Comparison of ENCODE assay signal across 8 cellular contexts in genomic region chr6:90217621-90218496, GRCh38.
DNase-seq lines count a peak whose midpoint lies in the region; ATAC-seq and TF ChIP-seq lines count a peak whose summit lies in the region.

No MANE protein-coding gene starts in this region.

- no peak for TF ChIP-seq CTCF in CD4-positive, alpha-beta T cell (IDR thresholded peaks at IDR 0.05)
- TF ChIP-seq CTCF in mammary epithelial cell (conservative IDR thresholded peaks at IDR 0.05 in 1 of 2, IDR thresholded peaks at IDR 0.05 in 1 of 2; ENCODE audit: extremely low read depth in 1 of 2, insufficient read depth in 1 of 2, low read depth in 1 of 2, low read length in 2 of 2) (no peak), left lung (IDR thresholded peaks at IDR 0.05) (no peak), tibial artery (IDR thresholded peaks at IDR 0.05) (no peak)

- peak overlapping the region; percentile 83 for H3K4me2 ChIP-seq in mammary epithelial cell (ENCODE audit: insufficient read depth, low read depth, low read length)

- H2AFZ ChIP-seq in mammary epithelial cell (ENCODE audit: low read depth, low read length): peak overlapping the region; percentile 88

- intact Hi-C loops in CD4-positive, alpha-beta T cell (cut with DNase I, micrococcal nuclease): loop anchor here in 1 of 2 experiments (1.0 to 5.0 kb wide), 10 partner anchors 16 to 265 kb away; partner anchors contain the start of gene BACH2
- intact Hi-C loops in mammary epithelial cell (cut with micrococcal nuclease): loop anchor here (1.0 to 5.0 kb wide), 2 partner anchors 66 to 121 kb away; no protein-coding TSS in a partner anchor
- intact Hi-C loops in left lung (cut with DNase I): no loop called here
- intact Hi-C loops in tibial artery (cut with DNase I; ENCODE audit: low total_unique reads): no loop called here

- peak overlapping the region; percentile 6 to 11 (median 11) for H3K4me3 ChIP-seq in mammary epithelial cell (replicated peaks in 1 of 3; ENCODE audit: insufficient read depth in 1 of 3, low read depth in 2 of 3, low read length in 3 of 3)
- no peak overlapping the region for H3K4me3 ChIP-seq in left lung
- peak overlapping the region; percentile 36 to 37 for H3K4me3 ChIP-seq in tibial artery

- H3K27ac Mint-ChIP-seq in CD4-positive, alpha-beta T cell: no peak overlapping the region

- H3K4me3 Mint-ChIP-seq in CD4-positive, alpha-beta T cell: no peak overlapping the region

- H3K36me3 Mint-ChIP-seq in CD4-positive, alpha-beta T cell (ENCODE audit: low read depth): peaks cover 20% of the 10 kb centered on the region

- H3K9me3 Mint-ChIP-seq in CD4-positive, alpha-beta T cell: peaks cover 4% of the 10 kb centered on the region

- H3K36me3 ChIP-seq in mammary epithelial cell (ENCODE audit: insufficient read depth, low read length): no peaks in the 10 kb centered on the region
- H3K36me3 ChIP-seq in left lung: no peaks in the 10 kb centered on the region
- H3K36me3 ChIP-seq in tibial artery: no peaks in the 10 kb centered on the region

- in situ Hi-C loops in mammary epithelial cell (cut with MboI; ENCODE audit: low sequenced_read_pairs in 2 of 2): loop anchor here in 1 of 2 donors (10.0 kb wide), 1 partner anchor 67 kb away; no protein-coding TSS in a partner anchor

- no peaks in the 10 kb centered on the region for H3K27me3 Mint-ChIP-seq in CD4-positive, alpha-beta T cell

- H3K4me1 ChIP-seq in mammary epithelial cell (ENCODE audit: insufficient read depth, low read length) (peaks cover 23% of the 10 kb centered on the region), left lung (peaks cover 24 to 32% of the 10 kb centered on the region in 2 donors), tibial artery (peaks cover 0 to 41% (median 25%) of the 10 kb centered on the region in 4 donors)

- H3K79me2 ChIP-seq in mammary epithelial cell (ENCODE audit: insufficient read depth, low read length): no peaks in the 10 kb centered on the region

- peak overlapping the region; percentile 75 for H3K9ac ChIP-seq in mammary epithelial cell (ENCODE audit: insufficient read depth, low read length)

- peaks cover 31% of the 10 kb centered on the region for H3K4me1 Mint-ChIP-seq in CD4-positive, alpha-beta T cell (ENCODE audit: low read depth)

- BruUV-seq in mammary epithelial cell (replicated peaks; lab: Mats Ljungman, UMichigan): no TSS peak

- H3K27ac ChIP-seq in CD4-positive, alpha-beta T cell (ENCODE audit: low read depth, low read length): peak overlapping the region; percentile 89
- H3K27ac ChIP-seq in mammary epithelial cell (ENCODE audit: insufficient read depth, low read depth, low read length) (peak overlapping the region; percentile 88), left lung (peak overlapping the region; percentile 55 to 86), tibial artery (peak overlapping the region; percentile 70 to 78)

- DNase-seq in CD4-positive, alpha-beta T cell: peak in 3 of 10 experiments; percentile 37 to 53 (median 40)
- DNase-seq in NCI-H2029 treated with DMSO at 0.1 percent for 48 hours (lab: John Stamatoyannopoulos, UW): peak; percentile 60
- no peak for DNase-seq in mammary epithelial cell
- peak in 1 of 2 donors; percentile 64 for DNase-seq in left lung
- no peak for DNase-seq in tibial artery
- DNase-seq in SIG-M5 (lab: John Stamatoyannopoulos, UW): no peak
- no peak for DNase-seq in GOT3 (lab: John Stamatoyannopoulos, UW)

- POLR2A ChIA-PET in CD4-positive, alpha-beta T cell (lab: Charles Lee): interaction anchor here (0.6 to 4.7 kb wide), 22 partner anchors 9 to 277 kb away, joined by 3 to 41 read pairs (median 6); partner anchors contain the start of gene BACH2

- H3K27me3 ChIP-seq in CD4-positive, alpha-beta T cell (ENCODE audit: control insufficient read depth, insufficient read depth, low read length): no peaks in the 10 kb centered on the region
- H3K27me3 ChIP-seq in mammary epithelial cell (ENCODE audit: insufficient read depth, low read length): no peaks in the 10 kb centered on the region
- no peaks in the 10 kb centered on the region for H3K27me3 ChIP-seq in left lung
- no peaks in the 10 kb centered on the region for H3K27me3 ChIP-seq in tibial artery

- WGBS in mammary epithelial cell (ENCODE audit: low coverage, missing lambda C conversion rate): 11% methylated on average over 11 of the region's 12 CpGs

- CTCF ChIA-PET in CD4-positive, alpha-beta T cell (lab: Charles Lee): interaction anchor here (0.7 to 2.0 kb wide), 6 partner anchors 30 to 259 kb away, joined by 3 to 5 read pairs (median 3); no protein-coding TSS in a partner anchor
- CTCF ChIA-PET in mammary epithelial cell (lab: Charles Lee; ENCODE audit: low non-redundant PET): interaction anchor here (0.6 to 0.8 kb wide), 2 partner anchors 120 kb away, joined by 3 to 5 read pairs; no protein-coding TSS in a partner anchor

- dilution Hi-C loops in mammary epithelial cell (cut with HindIII; ENCODE audit: low sequenced_read_pairs): no loop called here

- H4K20me1 ChIP-seq in mammary epithelial cell (ENCODE audit: insufficient read depth, low read length): no peaks in the 10 kb centered on the region

- ATAC-seq in CD4-positive, alpha-beta T cell (ENCODE audit: poor library complexity): peak; percentile 21
- ATAC-seq in left lung (peak; percentile 76), HG02981 (IDR thresholded peaks at IDR 0.05; ENCODE audit: unreplicated experiment) (no peak)

- H3K9me3 ChIP-seq in CD4-positive, alpha-beta T cell (ENCODE audit: control insufficient read depth, low read length): peaks cover 3% of the 10 kb centered on the region
- H3K9me3 ChIP-seq in mammary epithelial cell (replicated peaks; ENCODE audit: insufficient read depth, low read length): peaks cover 3% of the 10 kb centered on the region
- peaks cover 0 to 4% of the 10 kb centered on the region in 2 donors for H3K9me3 ChIP-seq in left lung
- peaks cover 0 to 2% (median 0%) of the 10 kb centered on the region in 3 donors for H3K9me3 ChIP-seq in tibial artery

Comparison
In these comparisons a context has a peak if more than half of its experiments do, and no peak if none do; other contexts are left out.
1. H3K4me3 ChIP-seq: peak in mammary epithelial cell (3 of 3) and tibial artery (2 of 2); none in left lung (0 of 2).
2. Peak in every context shown above with its lines, with median percentiles within 50 percentile points of each other: H3K27ac ChIP-seq.